In genomic region chr15:62392411-62392810, GRCh38 we compare ENCODE assay signal across 8 cellular contexts. TPM values are rescaled to one million over a fixed set of nuclear protein-coding genes. Genes with fewer than 3 reads are reported as not detected.
DNase-seq lines count a peak whose midpoint lies in the region; ATAC-seq and TF ChIP-seq lines count a peak whose summit lies in the region.

No MANE protein-coding gene starts in this region.

- H3K27me3 ChIP-seq in NT2/D1 (ENCODE audit: insufficient read depth, insufficient read length): no peaks in the 10 kb centered on the region

- H3K36me3 Mint-ChIP-seq in endothelial cell (ENCODE audit: low read depth, unreplicated experiment): no peaks in the 10 kb centered on the region
- no peaks in the 10 kb centered on the region for H3K36me3 Mint-ChIP-seq in natural killer cell

- no peak for TF ChIP-seq CTCF in endothelial cell (IDR thresholded peaks at IDR 0.05; ENCODE audit: unreplicated experiment)
- TF ChIP-seq CTCF in natural killer cell (IDR thresholded peaks at IDR 0.05): no peak

- H3K4me3 ChIP-seq in NT2/D1 (ENCODE audit: insufficient read length, low read depth): peak overlapping the region; percentile 96

- intact Hi-C loops in natural killer cell (cut with micrococcal nuclease): no loop called here

- H3K36me3 ChIP-seq in NT2/D1 (ENCODE audit: insufficient read depth, insufficient read length, low read length): no peaks in the 10 kb centered on the region

- DNase-seq in EH (ENCODE audit: low read depth) (peak; percentile 66), NT2/D1 (ENCODE audit: low read depth, low spot score) (no peak), endothelial cell (ENCODE audit: low spot score) (peak; percentile 6), natural killer cell (no peak), NCI-H1092 treated with DMSO at 0.1 percent for 48 hours (lab: John Stamatoyannopoulos, UW) (no peak), DMS153 (lab: John Stamatoyannopoulos, UW) (no peak), Kasumi-1 (lab: John Stamatoyannopoulos, UW) (no peak), DMS 273 (lab: John Stamatoyannopoulos, UW; ENCODE audit: unreplicated experiment) (no peak)

- peak overlapping the region; percentile 50 for H3K9ac ChIP-seq in NT2/D1 (ENCODE audit: insufficient read length, low read depth)

- H3K4me3 Mint-ChIP-seq in endothelial cell (ENCODE audit: unreplicated experiment) (peak overlapping the region; percentile 93), natural killer cell (peak overlapping the region; percentile 77)

- no peak for ATAC-seq in natural killer cell

- no peaks in the 10 kb centered on the region for H3K4me1 ChIP-seq in NT2/D1 (ENCODE audit: insufficient read depth, insufficient read length)

- H3K4me1 Mint-ChIP-seq in endothelial cell (ENCODE audit: unreplicated experiment) (peaks cover 10% of the 10 kb centered on the region), natural killer cell (peaks cover 26 to 31% of the 10 kb centered on the region in 2 donors)

- H3K9me3 ChIP-seq in NT2/D1 (ENCODE audit: insufficient read depth, low read length): peaks cover 5% of the 10 kb centered on the region; the same call in 1 of the 2 replicates

- H3K9me3 Mint-ChIP-seq in endothelial cell (ENCODE audit: unreplicated experiment): no peaks in the 10 kb centered on the region
- H3K9me3 Mint-ChIP-seq in natural killer cell: no peaks in the 10 kb centered on the region

- H3K27me3 Mint-ChIP-seq in endothelial cell (ENCODE audit: unreplicated experiment): peaks cover 5% of the 10 kb centered on the region
- H3K27me3 Mint-ChIP-seq in natural killer cell (ENCODE audit: low read depth in 2 of 2): peaks cover 12 to 26% of the 10 kb centered on the region in 2 donors

- peak overlapping the region; percentile 30 for H3K27ac Mint-ChIP-seq in endothelial cell (ENCODE audit: unreplicated experiment)
- H3K27ac Mint-ChIP-seq in natural killer cell: no peak overlapping the region

RNA-seq across cellular contexts. Expression of gene TLN2, which starts 2.1 kb away (rescaled TPM):
- total RNA-seq in endothelial cell (ENCODE audit: unreplicated experiment) (15.3 TPM), natural killer cell (1 to 10 TPM in 2 of 3 donors, under 1 TPM in 1; 0.70 to 2.4 (median 1.2) TPM)

Comparison
In these comparisons a context has a peak if more than half of its experiments do, and no peak if none do; other contexts are left out.
1. DNase-seq: peak in EH (single experiment) and endothelial cell (single experiment); none in NT2/D1 (single experiment), natural killer cell (single experiment), NCI-H1092 treated with DMSO at 0.1 percent for 48 hours (single experiment), DMS153 (single experiment), Kasumi-1 (0 of 2) and DMS 273 (single experiment).